Comparison of ENCODE assay signal across 27 cellular contexts in the genomic region with DNA sequence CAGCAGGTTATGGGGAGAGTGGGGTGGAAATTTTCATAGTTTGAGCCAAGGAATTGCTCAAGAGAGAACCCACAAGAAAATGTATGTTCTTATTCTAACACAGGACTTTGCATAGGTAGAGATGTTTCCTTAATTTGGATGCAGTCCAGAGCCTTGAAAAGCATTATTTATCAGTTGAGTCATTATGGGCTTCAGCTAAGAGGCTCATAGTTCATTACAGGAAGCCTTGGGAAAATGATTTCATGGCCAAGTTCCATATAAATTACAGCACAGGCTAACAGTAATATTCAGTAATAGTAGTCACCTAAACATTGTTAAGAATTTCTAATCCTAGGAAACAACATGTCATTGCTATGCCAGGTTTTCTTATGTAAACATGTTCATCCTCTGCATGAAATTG.
DNase-seq lines count a peak whose midpoint lies in the region; ATAC-seq, FAIRE-seq and TF ChIP-seq lines count a peak whose summit lies in the region.
"Had no signal": no experiment of that assay in that cellular context is flagged by ENCODE, and none has a peak within 500 bp of the region (broad histone marks: within the 10 kb centered on the region; RNA-seq: fewer than 3 reads in every experiment).

No MANE protein-coding gene starts in this region.

- H3K4me3 Mint-ChIP-seq in astrocyte (ENCODE audit: unreplicated experiment): no peak overlapping the region
- no peak overlapping the region for H3K4me3 Mint-ChIP-seq in activated naive CD8-positive, alpha-beta T cell treated with anti-CD3 and anti-CD28 coated beads, Interleukin-2, amount 50 U/mL, for 24 hours
- H3K4me3 Mint-ChIP-seq: activated naive CD8-positive, alpha-beta T cell treated with anti-CD3 and anti-CD28 coated beads, Interleukin-2, amount 10 ng/mL, durations not matched to agents 7 days and 5 days; effector memory CD8-positive, alpha-beta T cell; nephron; stimulated activated naive CD8-positive, alpha-beta T cell treated with anti-CD3 and anti-CD28 coated beads, Interleukin-15, amount 100 ng/mL, for 72 hours had no signal

- no peaks in the 10 kb centered on the region for H3K9me2 ChIP-seq in hepatocyte (replicated peaks; ENCODE audit: insufficient read depth)

- DNase-seq in Daoy (ENCODE audit: low read depth) (peak; percentile 11), LoVo (ENCODE audit: low spot score) (peak; percentile 22), astrocyte (ENCODE audit: low read depth) (peak; percentile 37), foreskin keratinocyte (peak; percentile 84 to 85), cortex of kidney (lab: John Stamatoyannopoulos, UW) (no peak), hepatocyte (ENCODE audit: low spot score) (no peak)
- no peak for DNase-seq in activated naive CD8-positive, alpha-beta T cell treated with anti-CD3 and anti-CD28 coated beads, Interleukin-2, amount 50 U/mL, for 24 hours
- DNase-seq: activated CD4-positive, alpha-beta T cell treated with anti-CD3 and anti-CD28 coated beads for 4 hours; activated effector memory CD4-positive, alpha-beta T cell treated with Interleukin-2 at 50 U/mL for 16 hours; activated naive CD8-positive, alpha-beta T cell treated with anti-CD3 and anti-CD28 coated beads, Interleukin-2, amount 10 ng/mL, durations not matched to agents 7 days and 5 days; C1 segment of cervical spinal cord; Caco-2; effector memory CD8-positive, alpha-beta T cell; GOT3; kidney glomerular epithelial cell; lower lobe of right lung; NCI-H1930; NCI-H82; stimulated activated naive CD8-positive, alpha-beta T cell treated with anti-CD3 and anti-CD28 coated beads, Interleukin-15, amount 100 ng/mL, for 72 hours; uterus had no signal

- no peaks in the 10 kb centered on the region for H4K20me1 ChIP-seq in astrocyte (ENCODE audit: insufficient read depth, low read length)
- no peaks in the 10 kb centered on the region for H4K20me1 ChIP-seq in hepatocyte (ENCODE audit: insufficient read depth, poor library complexity, severe bottlenecking)

- no peak overlapping the region for H2AFZ ChIP-seq in astrocyte (ENCODE audit: low read depth, low read length)
- no peak overlapping the region for H2AFZ ChIP-seq in hepatocyte

- no peaks in the 10 kb centered on the region for H3K27me3 Mint-ChIP-seq in astrocyte (ENCODE audit: low read depth, unreplicated experiment)
- H3K27me3 Mint-ChIP-seq in activated naive CD8-positive, alpha-beta T cell treated with anti-CD3 and anti-CD28 coated beads, Interleukin-2, amount 50 U/mL, for 24 hours: no peaks in the 10 kb centered on the region
- H3K27me3 Mint-ChIP-seq: activated naive CD8-positive, alpha-beta T cell treated with anti-CD3 and anti-CD28 coated beads, Interleukin-2, amount 10 ng/mL, durations not matched to agents 7 days and 5 days; effector memory CD8-positive, alpha-beta T cell; stimulated activated naive CD8-positive, alpha-beta T cell treated with anti-CD3 and anti-CD28 coated beads, Interleukin-15, amount 100 ng/mL, for 72 hours had no signal

- H3K27ac Mint-ChIP-seq in astrocyte (ENCODE audit: unreplicated experiment): no peak overlapping the region
- H3K27ac Mint-ChIP-seq in activated naive CD8-positive, alpha-beta T cell treated with anti-CD3 and anti-CD28 coated beads, Interleukin-2, amount 50 U/mL, for 24 hours: no peak overlapping the region
- H3K27ac Mint-ChIP-seq: activated naive CD8-positive, alpha-beta T cell treated with anti-CD3 and anti-CD28 coated beads, Interleukin-2, amount 10 ng/mL, durations not matched to agents 7 days and 5 days; effector memory CD8-positive, alpha-beta T cell; nephron; stimulated activated naive CD8-positive, alpha-beta T cell treated with anti-CD3 and anti-CD28 coated beads, Interleukin-15, amount 100 ng/mL, for 72 hours had no signal

- H3K9me3 ChIP-seq in astrocyte (ENCODE audit: insufficient read depth, low read depth, low read length): no peaks in the 10 kb centered on the region
- H3K9me3 ChIP-seq in hepatocyte (ENCODE audit: low read depth): no peaks in the 10 kb centered on the region
- H3K9me3 ChIP-seq: Caco-2, lower lobe of right lung, uterus had no signal

- no peaks in the 10 kb centered on the region for H3K27me3 ChIP-seq in astrocyte (ENCODE audit: insufficient read depth, low read length)
- no peaks in the 10 kb centered on the region for H3K27me3 ChIP-seq in foreskin keratinocyte
- no peaks in the 10 kb centered on the region for H3K27me3 ChIP-seq in hepatocyte
- H3K27me3 ChIP-seq: uterus had no signal

- H3K4me1 Mint-ChIP-seq in astrocyte (ENCODE audit: low read depth, unreplicated experiment): peaks cover 5% of the 10 kb centered on the region
- H3K4me1 Mint-ChIP-seq in activated naive CD8-positive, alpha-beta T cell treated with anti-CD3 and anti-CD28 coated beads, Interleukin-2, amount 50 U/mL, for 24 hours: no peaks in the 10 kb centered on the region
- H3K4me1 Mint-ChIP-seq: activated naive CD8-positive, alpha-beta T cell treated with anti-CD3 and anti-CD28 coated beads, Interleukin-2, amount 10 ng/mL, durations not matched to agents 7 days and 5 days; nephron; stimulated activated naive CD8-positive, alpha-beta T cell treated with anti-CD3 and anti-CD28 coated beads, Interleukin-15, amount 100 ng/mL, for 72 hours had no signal

- no peak overlapping the region for H3K9ac ChIP-seq in astrocyte (ENCODE audit: low read length)

- no peaks in the 10 kb centered on the region for H3K9me3 Mint-ChIP-seq in astrocyte (ENCODE audit: unreplicated experiment)
- peaks cover 3% of the 10 kb centered on the region for H3K9me3 Mint-ChIP-seq in activated naive CD8-positive, alpha-beta T cell treated with anti-CD3 and anti-CD28 coated beads, Interleukin-2, amount 50 U/mL, for 24 hours
- H3K9me3 Mint-ChIP-seq: activated naive CD8-positive, alpha-beta T cell treated with anti-CD3 and anti-CD28 coated beads, Interleukin-2, amount 10 ng/mL, durations not matched to agents 7 days and 5 days; effector memory CD8-positive, alpha-beta T cell; nephron; stimulated activated naive CD8-positive, alpha-beta T cell treated with anti-CD3 and anti-CD28 coated beads, Interleukin-15, amount 100 ng/mL, for 72 hours had no signal

- H3K4me2 ChIP-seq in astrocyte (ENCODE audit: low read length) (no peak overlapping the region), hepatocyte (no peak overlapping the region)

- H3K27ac ChIP-seq in astrocyte (ENCODE audit: low read depth, low read length) (no peak overlapping the region), foreskin keratinocyte (no peak overlapping the region), hepatocyte (no peak overlapping the region)
- H3K27ac ChIP-seq: coronary artery, HL-60, lower lobe of right lung, uterus had no signal

- H3K36me3 ChIP-seq in astrocyte (ENCODE audit: insufficient read depth, low read length) (no peaks in the 10 kb centered on the region), hepatocyte (replicated peaks; ENCODE audit: insufficient read depth, low read depth) (no peaks in the 10 kb centered on the region)
- H3K36me3 ChIP-seq: lower lobe of right lung, uterus had no signal

- ATAC-seq in foreskin keratinocyte (peak; percentile 56), HG02623 (IDR thresholded peaks at IDR 0.05; ENCODE audit: unreplicated experiment) (no peak)
- no peak for ATAC-seq in activated naive CD8-positive, alpha-beta T cell treated with anti-CD3 and anti-CD28 coated beads, Interleukin-2, amount 50 U/mL, for 24 hours
- ATAC-seq: effector memory CD8-positive, alpha-beta T cell; lower lobe of right lung; Right ventricle myocardium inferior; stimulated activated naive CD8-positive, alpha-beta T cell treated with anti-CD3 and anti-CD28 coated beads, Interleukin-15, amount 100 ng/mL, for 72 hours had no signal

- H3K4me3 ChIP-seq in astrocyte (ENCODE audit: insufficient read depth, low read depth, low read length): no peak overlapping the region
- no peak overlapping the region for H3K4me3 ChIP-seq in hepatocyte
- H3K4me3 ChIP-seq: coronary artery, lower lobe of right lung, skin epidermis, uterus had no signal

- H3K4me1 ChIP-seq in astrocyte (ENCODE audit: insufficient read depth, low read length) (no peaks in the 10 kb centered on the region), foreskin keratinocyte (peaks cover 18% of the 10 kb centered on the region), hepatocyte (ENCODE audit: insufficient read depth) (no peaks in the 10 kb centered on the region)
- H3K4me1 ChIP-seq: Caco-2, lower lobe of right lung, uterus had no signal

- no peaks in the 10 kb centered on the region for H3K79me2 ChIP-seq in astrocyte (ENCODE audit: insufficient read depth, low read length)
- H3K79me2 ChIP-seq in hepatocyte: no peaks in the 10 kb centered on the region

- FAIRE-seq in astrocyte (lab: Jason Lieb, UNC): no peak
- FAIRE-seq: GM12891 had no signal

- H3K36me3 Mint-ChIP-seq in astrocyte (ENCODE audit: low read depth, unreplicated experiment): no peaks in the 10 kb centered on the region
- no peaks in the 10 kb centered on the region for H3K36me3 Mint-ChIP-seq in activated naive CD8-positive, alpha-beta T cell treated with anti-CD3 and anti-CD28 coated beads, Interleukin-2, amount 50 U/mL, for 24 hours (ENCODE audit: low read depth)
- H3K36me3 Mint-ChIP-seq: activated naive CD8-positive, alpha-beta T cell treated with anti-CD3 and anti-CD28 coated beads, Interleukin-2, amount 10 ng/mL, durations not matched to agents 7 days and 5 days had no signal

- TF ChIP-seq CTCF in astrocyte (IDR thresholded peaks at IDR 0.05; ENCODE audit: insufficient read depth, low read depth, low read length) (no peak), foreskin keratinocyte (conservative IDR thresholded peaks at IDR 0.05) (no peak), hepatocyte (IDR thresholded peaks at IDR 0.05; ENCODE audit: poor library complexity) (no peak)

Comparison
In these comparisons a context has a peak if more than half of its experiments do, and no peak if none do; other contexts are left out.
1. DNase-seq: peak in Daoy (single experiment), LoVo (single experiment), astrocyte (single experiment) and foreskin keratinocyte (2 of 2); none in cortex of kidney (single experiment), hepatocyte (single experiment) and activated naive CD8-positive, alpha-beta T cell treated with anti-CD3 and anti-CD28 coated beads, Interleukin-2, amount 50 U/mL, for 24 hours (single experiment).